In genomic region chr1:26635800-26636199, GRCh38 we compare ENCODE assay signal across 1 cellular context.
TF ChIP-seq lines count a peak whose summit lies in the region.
"Not testable (repeated sequence)": the region's sequence is repeated elsewhere in the genome, so short reads cannot be mapped to it uniquely, and the experiment has no call there.

No MANE protein-coding gene starts in this region.

TF ChIP-seq in K562, 482 proteins besides CTCF, POLR2A, EP300 and RAD21 (continues in another document):
- peak; percentile 10; the same call in 1 of the 2 replicates for TF ChIP-seq RBFOX2 (IDR thresholded peaks at IDR 0.05; ENCODE audit: low read depth, low read length)
- peak; percentile 53; the same call in 1 of the 2 replicates for TF ChIP-seq ZNF395 (CRISPR knock-in tag; IDR thresholded peaks at IDR 0.05)
- peak; percentile 36 for TF ChIP-seq ZFP36 (IDR thresholded peaks at IDR 0.05; ENCODE audit: low read depth, low read length, partially characterized antibody)
- TF ChIP-seq, protein P1, sequence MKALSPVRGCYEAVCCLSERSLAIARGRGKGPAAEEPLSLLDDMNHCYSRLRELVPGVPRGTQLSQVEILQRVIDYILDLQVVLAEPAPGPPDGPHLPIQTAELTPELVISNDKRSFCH (CRISPR knock-in tag; IDR thresholded peaks at IDR 0.05) = not testable (repeated sequence)
- TF ChIP-seq, protein P1 (tag; IDR thresholded peaks at IDR 0.05) = peak; percentile 24; the same call in 1 of the 2 replicates
- peak; percentile 99 for TF ChIP-seq MYNN (IDR thresholded peaks at IDR 0.05)
- not testable (repeated sequence) for TF ChIP-seq MYNN (CRISPR knock-in tag; IDR thresholded peaks at IDR 0.05); TEAD4 (CRISPR knock-in tag; IDR thresholded peaks at IDR 0.05; ENCODE audit: borderline replicate concordance); JUN (CRISPR knock-in tag; IDR thresholded peaks at IDR 0.05; ENCODE audit: borderline replicate concordance); MYC (CRISPR knock-in tag; IDR thresholded peaks at IDR 0.05; ENCODE audit: borderline replicate concordance, low read depth)
- peak; percentile 14; the same call in 1 of the 2 replicates for TF ChIP-seq RB1 (IDR thresholded peaks at IDR 0.05; ENCODE audit: low read depth)
- peak; percentile 76 for TF ChIP-seq DPF2 (IDR thresholded peaks at IDR 0.05)
- TF ChIP-seq ZNF766 (CRISPR knock-in tag; conservative IDR thresholded peaks at IDR 0.05) = 0 out of 2 replicates have a peak, but pooled peaks have one; percentile 34
- TF ChIP-seq TEAD4 (IDR thresholded peaks at IDR 0.05; ENCODE audit: low read length) = peak; percentile 30; the same call in 1 of the 2 replicates
- peak; percentile 73 for TF ChIP-seq FOSL1 (tag; conservative IDR thresholded peaks at IDR 0.05)
- TF ChIP-seq, protein P2, sequence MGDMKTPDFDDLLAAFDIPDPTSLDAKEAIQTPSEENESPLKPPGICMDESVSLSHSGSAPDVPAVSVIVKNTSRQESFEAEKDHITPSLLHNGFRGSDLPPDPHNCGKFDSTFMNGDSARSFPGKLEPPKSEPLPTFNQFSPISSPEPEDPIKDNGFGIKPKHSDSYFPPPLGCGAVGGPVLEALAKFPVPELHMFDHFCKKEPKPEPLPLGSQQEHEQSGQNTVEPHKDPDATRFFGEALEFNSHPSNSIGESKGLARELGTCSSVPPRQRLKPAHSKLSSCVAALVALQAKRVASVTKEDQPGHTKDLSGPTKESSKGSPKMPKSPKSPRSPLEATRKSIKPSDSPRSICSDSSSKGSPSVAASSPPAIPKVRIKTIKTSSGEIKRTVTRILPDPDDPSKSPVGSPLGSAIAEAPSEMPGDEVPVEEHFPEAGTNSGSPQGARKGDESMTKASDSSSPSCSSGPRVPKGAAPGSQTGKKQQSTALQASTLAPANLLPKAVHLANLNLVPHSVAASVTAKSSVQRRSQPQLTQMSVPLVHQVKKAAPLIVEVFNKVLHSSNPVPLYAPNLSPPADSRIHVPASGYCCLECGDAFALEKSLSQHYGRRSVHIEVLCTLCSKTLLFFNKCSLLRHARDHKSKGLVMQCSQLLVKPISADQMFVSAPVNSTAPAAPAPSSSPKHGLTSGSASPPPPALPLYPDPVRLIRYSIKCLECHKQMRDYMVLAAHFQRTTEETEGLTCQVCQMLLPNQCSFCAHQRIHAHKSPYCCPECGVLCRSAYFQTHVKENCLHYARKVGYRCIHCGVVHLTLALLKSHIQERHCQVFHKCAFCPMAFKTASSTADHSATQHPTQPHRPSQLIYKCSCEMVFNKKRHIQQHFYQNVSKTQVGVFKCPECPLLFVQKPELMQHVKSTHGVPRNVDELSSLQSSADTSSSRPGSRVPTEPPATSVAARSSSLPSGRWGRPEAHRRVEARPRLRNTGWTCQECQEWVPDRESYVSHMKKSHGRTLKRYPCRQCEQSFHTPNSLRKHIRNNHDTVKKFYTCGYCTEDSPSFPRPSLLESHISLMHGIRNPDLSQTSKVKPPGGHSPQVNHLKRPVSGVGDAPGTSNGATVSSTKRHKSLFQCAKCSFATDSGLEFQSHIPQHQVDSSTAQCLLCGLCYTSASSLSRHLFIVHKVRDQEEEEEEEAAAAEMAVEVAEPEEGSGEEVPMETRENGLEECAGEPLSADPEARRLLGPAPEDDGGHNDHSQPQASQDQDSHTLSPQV (IDR thresholded peaks at IDR 0.05) = peak; percentile 85
- TF ChIP-seq ARID1B (IDR thresholded peaks at IDR 0.05) = peak; percentile 61
- peak; percentile 81 for TF ChIP-seq MGA (IDR thresholded peaks at IDR 0.05)
- 0 out of 2 replicates have a peak, but pooled peaks have one; percentile 24 for TF ChIP-seq JUN (IDR thresholded peaks at IDR 0.05; ENCODE audit: borderline replicate concordance, low read depth, low read length)
- 0 out of 2 replicates have a peak, but pooled peaks have one; percentile 43 for TF ChIP-seq NFRKB (IDR thresholded peaks at IDR 0.05; ENCODE audit: low read depth)
- TF ChIP-seq KDM1A (IDR thresholded peaks at IDR 0.05) = peak in 1 of 2 experiments; percentile 20; a peak in 1 of 4 replicates
- 0 out of 2 replicates have a peak, but pooled peaks have one; percentile 59 for TF ChIP-seq MAX (CRISPR knock-in tag; IDR thresholded peaks at IDR 0.05)
- TF ChIP-seq MTA3 (IDR thresholded peaks at IDR 0.05; ENCODE audit: borderline replicate concordance) = 0 out of 2 replicates have a peak, but pooled peaks have one; percentile 10
- peak; percentile 50 for TF ChIP-seq MECOM (CRISPR knock-in tag; IDR thresholded peaks at IDR 0.05)
- 0 out of 2 replicates have a peak, but pooled peaks have one; percentile 32 for TF ChIP-seq MYC (IDR thresholded peaks at IDR 0.05; ENCODE audit: low read depth, low read length)
- TF ChIP-seq ETV1 (tag; conservative IDR thresholded peaks at IDR 0.05; ENCODE audit: low read depth) = 0 out of 2 replicates have a peak, but pooled peaks have one; percentile 6
- TF ChIP-seq HMBOX1 (IDR thresholded peaks at IDR 0.05) = peak; percentile 42; the same call in 1 of the 2 replicates
- peak; percentile 51; the same call in 1 of the 2 replicates for TF ChIP-seq BHLHE40 (IDR thresholded peaks at IDR 0.05; ENCODE audit: low read length)
- 0 out of 2 replicates have a peak, but pooled peaks have one; percentile 34 for TF ChIP-seq ELF2 (CRISPR knock-in tag; IDR thresholded peaks at IDR 0.05)
- peak; percentile 91 for TF ChIP-seq EHMT2 (IDR thresholded peaks at IDR 0.05)
- TF ChIP-seq ZKSCAN1 (IDR thresholded peaks at IDR 0.05; ENCODE audit: low read depth, low read length) = peak; percentile 83
- peak; percentile 12; the same call in 1 of the 2 replicates for TF ChIP-seq TAL1 (IDR thresholded peaks at IDR 0.05)
- peak in 2 of 3 experiments; percentile 67 to 87 for TF ChIP-seq YY1 (IDR thresholded peaks at IDR 0.05; ENCODE audit: borderline replicate concordance in 1 of 3, control insufficient read depth in 1 of 3, extremely low read depth in 1 of 3, insufficient read depth in 3 of 3, insufficient read length in 1 of 3, insufficient replicate concordance in 2 of 3, low read depth in 1 of 3, low read length in 2 of 3)
- TF ChIP-seq, protein P3, sequence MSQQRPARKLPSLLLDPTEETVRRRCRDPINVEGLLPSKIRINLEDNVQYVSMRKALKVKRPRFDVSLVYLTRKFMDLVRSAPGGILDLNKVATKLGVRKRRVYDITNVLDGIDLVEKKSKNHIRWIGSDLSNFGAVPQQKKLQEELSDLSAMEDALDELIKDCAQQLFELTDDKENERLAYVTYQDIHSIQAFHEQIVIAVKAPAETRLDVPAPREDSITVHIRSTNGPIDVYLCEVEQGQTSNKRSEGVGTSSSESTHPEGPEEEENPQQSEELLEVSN (IDR thresholded peaks at IDR 0.05; ENCODE audit: borderline replicate concordance in 1 of 2, extremely low read depth in 1 of 2, insufficient read depth in 1 of 2, insufficient read length in 1 of 2, low read depth in 1 of 2, low read length in 1 of 2, poor library complexity in 1 of 2, severe bottlenecking in 1 of 2) = peak in 1 of 2 experiments; percentile 71
- TF ChIP-seq GMEB1 (CRISPR knock-in tag; IDR thresholded peaks at IDR 0.05) = 0 out of 2 replicates have a peak, but pooled peaks have one; percentile 11
- peak; percentile 67; the same call in 1 of the 2 replicates for TF ChIP-seq CTBP1 (IDR thresholded peaks at IDR 0.05; ENCODE audit: borderline replicate concordance)
